7 cellular contexts compared by ENCODE assay signal in genomic region chr7:132065193-132065972, GRCh38.
DNase-seq lines count a peak whose midpoint lies in the region; ATAC-seq and TF ChIP-seq lines count a peak whose summit lies in the region.

No MANE protein-coding gene starts in this region.

- no peaks in the 10 kb centered on the region for H3K27me3 ChIP-seq in transverse colon

- TF ChIP-seq CTCF in cardiac fibroblast (IDR thresholded peaks at IDR 0.05; ENCODE audit: low read depth, low read length), result no peak
- no peak for TF ChIP-seq CTCF in transverse colon (IDR thresholded peaks at IDR 0.05)

- H3K27ac ChIP-seq in transverse colon, result peak overlapping the region; percentile 70 to 77 (median 76)

- TF ChIP-seq POLR2A in transverse colon (IDR thresholded peaks at IDR 0.05), result no peak

- in situ Hi-C loops in transverse colon (cut with MboI; ENCODE audit: low pct_ligation_motif_present in 1 of 4, low pct_unique_long_range_greater_than_20kb in 1 of 4, low sequenced_read_pairs in 3 of 4), result no loop called here

- intact Hi-C loops in transverse colon (cut with DNase I; ENCODE audit: low total_unique reads), result no loop called here

- no peaks in the 10 kb centered on the region for H3K36me3 ChIP-seq in transverse colon

- H3K4me3 ChIP-seq in cardiac fibroblast (replicated peaks in 1 of 2; ENCODE audit: low read depth in 2 of 2, low read length in 2 of 2) (no peak overlapping the region), transverse colon (no peak overlapping the region)

- DNase-seq in LHCN-M2 (ENCODE audit: low read depth) (peak; percentile 97), cardiac fibroblast (ENCODE audit: low read depth in 2 of 2) (peak; percentile 95 to 96), left kidney (ENCODE audit: low read depth, low spot score) (peak; percentile 45), transverse colon (peak; percentile 30), NCI-H82 treated with DMSO at 0.1 percent for 48 hours (lab: John Stamatoyannopoulos, UW; ENCODE audit: unreplicated experiment) (no peak)

- no peak for TF ChIP-seq EP300 in transverse colon (IDR thresholded peaks at IDR 0.05; ENCODE audit: low read depth)

- 54% methylated on average over 8 of the region's 8 CpGs; no CpG with 5 or more reads in 1 of the 2 donors for whole genome bisulfite sequencing in transverse colon (ENCODE audit: low coverage in 1 of 2), 2 donors

- no peaks in the 10 kb centered on the region for H3K9me3 ChIP-seq in transverse colon

- H3K4me1 ChIP-seq in transverse colon, result peaks cover 4 to 22% (median 14%) of the 10 kb centered on the region in 4 donors

- ATAC-seq in GM21717 (IDR thresholded peaks at IDR 0.05; ENCODE audit: unreplicated experiment) (no peak), GM19455 (IDR thresholded peaks at IDR 0.05; ENCODE audit: unreplicated experiment) (no peak)
